In genomic region chr19:36331353-36332228, GRCh38 we compare ENCODE assay signal across 8 cellular contexts. TPM values are rescaled to one million over a fixed set of nuclear protein-coding genes. Genes with fewer than 3 reads are reported as not detected.
DNase-seq lines count a peak whose midpoint lies in the region; ATAC-seq and TF ChIP-seq lines count a peak whose summit lies in the region.

No MANE protein-coding gene starts in this region.

- no peak for TF ChIP-seq CTCF in SU-DHL-6 (IDR thresholded peaks at IDR 0.05; ENCODE audit: insufficient read depth, low read length, poor library complexity, severe bottlenecking)
- peak in 2 of 6 experiments; percentile 19 to 24 for TF ChIP-seq CTCF in upper lobe of left lung (IDR thresholded peaks at IDR 0.05)

- peaks cover 5% of the 10 kb centered on the region; the same call in 1 of the 2 replicates for H3K36me3 ChIP-seq in SU-DHL-6 (ENCODE audit: low read length)
- H3K36me3 ChIP-seq in upper lobe of left lung, result peaks cover 0 to 7% (median 2%) of the 10 kb centered on the region in 4 donors

- H3K4me3 ChIP-seq in SU-DHL-6 (ENCODE audit: insufficient read depth, low read length, poor library complexity, severe bottlenecking) (peak overlapping the region; percentile 63), upper lobe of left lung (peak overlapping the region; percentile 57 to 76 (median 72))

- H3F3A ChIP-seq in SU-DHL-6 (ENCODE audit: insufficient read depth), result no peaks in the 10 kb centered on the region

- H3K27ac ChIP-seq in SU-DHL-6 (ENCODE audit: low read depth, low read length) (peak overlapping the region; percentile 16; the same call in 1 of the 2 replicates), upper lobe of left lung (peak overlapping the region in 1 of 4 donors; percentile 71)

- no peak for TF ChIP-seq POLR2A in upper lobe of left lung (IDR thresholded peaks at IDR 0.05)

- DNase-seq in NCI-H1105 treated with DMSO at 0.1 percent for 48 hours (lab: John Stamatoyannopoulos, UW) (peak; percentile 19), NCI-H1105 (lab: John Stamatoyannopoulos, UW) (no peak), HuH-7.5 (ENCODE audit: low spot score) (peak; percentile 17), anterior cingulate cortex (lab: John Stamatoyannopoulos, UW) (peak; percentile 27 to 95 (median 86)), left ventricle myocardium superior (peak; percentile 87), posterior vena cava (ENCODE audit: low spot score) (peak; percentile 94), upper lobe of left lung (peak; percentile 75 to 79)

- no peak for TF ChIP-seq EP300 in upper lobe of left lung (IDR thresholded peaks at IDR 0.05)

- 2 to 5% methylated on average over 24 to 43 of the region's 43 CpGs for WGBS in upper lobe of left lung, 2 donors

- no peaks in the 10 kb centered on the region for H3K27me3 ChIP-seq in SU-DHL-6 (ENCODE audit: low read length)
- no peaks in the 10 kb centered on the region for H3K27me3 ChIP-seq in upper lobe of left lung

- H3K9me3 ChIP-seq in SU-DHL-6 (ENCODE audit: insufficient read depth, low read length) (no peaks in the 10 kb centered on the region), upper lobe of left lung (peaks cover 0 to 47% (median 33%) of the 10 kb centered on the region in 4 donors)

- ATAC-seq in left ventricle myocardium superior (peak; percentile 99), upper lobe of left lung (ENCODE audit: low FRiP score in 2 of 2) (peak; percentile 81 to 96)

- peak overlapping the region; percentile 70 for H3K9ac ChIP-seq in SU-DHL-6 (ENCODE audit: low read length)

- peaks cover 43% of the 10 kb centered on the region for H3K79me2 ChIP-seq in SU-DHL-6 (ENCODE audit: insufficient read depth, low read length)

- H3K4me1 ChIP-seq in upper lobe of left lung, result peaks cover 5 to 17% (median 10%) of the 10 kb centered on the region in 4 donors

- intact Hi-C loops in left ventricle myocardium superior (cut with micrococcal nuclease) (no loop called here), posterior vena cava (cut with DNase I) (no loop called here)

- no peaks in the 10 kb centered on the region for H3K9me2 ChIP-seq in SU-DHL-6 (replicated peaks; ENCODE audit: insufficient read depth, low read length)

- H2AFZ ChIP-seq in SU-DHL-6 (ENCODE audit: low read depth, low read length, severe bottlenecking), result peak overlapping the region; percentile 75

- H3K4me2 ChIP-seq in SU-DHL-6 (ENCODE audit: low read depth, low read length, poor library complexity, severe bottlenecking), result peak overlapping the region; percentile 85

- no peaks in the 10 kb centered on the region for H4K20me1 ChIP-seq in SU-DHL-6 (ENCODE audit: low read depth, low read length)

RNA-seq across cellular contexts. Expression of gene ZFP14, which starts 47.4 kb away (rescaled TPM):
- total RNA-seq in left ventricle myocardium superior (2.4 TPM), posterior vena cava (1 to 10 TPM; 3.9 to 4.3 TPM), upper lobe of left lung (10 to 100 TPM in 1 of 6 donors, 1 to 10 TPM in 5; 1.7 to 11.5 (median 6.1) TPM)
